Comparison of ENCODE assay signal across 37 cellular contexts in genomic region chr1:88537762-88538161, GRCh38.
"Had no signal": no experiment of that assay in that cellular context is flagged by ENCODE, and none has a peak within 500 bp of the region (broad histone marks: within the 10 kb centered on the region; RNA-seq: fewer than 3 reads in every experiment).

No MANE protein-coding gene starts in this region.

- H3K4me1 ChIP-seq: ascending aorta had no signal

- H3K4me3 Mint-ChIP-seq: activated CD4-positive, alpha-beta memory T cell treated with anti-CD3 and anti-CD28 coated beads, Interleukin-2, amount 10 ng/mL, durations not matched to agents 7 days and 5 days; activated CD4-positive, alpha-beta T cell treated with anti-CD3 and anti-CD28 coated beads for 36 hours; activated CD4-positive, alpha-beta T cell treated with anti-CD3 and anti-CD28 coated beads, Interleukin-2, amount 10 ng/mL, durations not matched to agents 7 days and 5 days; activated CD8-positive, alpha-beta memory T cell treated with anti-CD3 and anti-CD28 coated beads, Interleukin-2, amount 10 ng/mL, durations not matched to agents 7 days and 5 days; activated CD8-positive, alpha-beta T cell treated with anti-CD3 and anti-CD28 coated beads, Interleukin-2, amount 10 ng/mL, durations not matched to agents 7 days and 5 days; activated naive CD4-positive, alpha-beta T cell treated with anti-CD3 and anti-CD28 coated beads, Interleukin-2, amount 10 ng/mL, durations not matched to agents 7 days and 5 days; activated naive CD4-positive, alpha-beta T cell treated with anti-CD3 and anti-CD28 coated beads, Interleukin-2, amount 50 U/mL, for 24 hours; activated naive CD8-positive, alpha-beta T cell; activated naive CD8-positive, alpha-beta T cell treated with anti-CD3 and anti-CD28 coated beads, Interleukin-2, amount 10 ng/mL, durations not matched to agents 7 days and 5 days; activated naive CD8-positive, alpha-beta T cell treated with anti-CD3 and anti-CD28 coated beads, Interleukin-2, amount 50 U/mL, for 24 hours; activated T-cell treated with anti-CD3 and anti-CD28 coated beads, Interleukin-2, amount 50 U/mL, for 24 hours; brain; central memory CD8-positive, alpha-beta T cell; T-helper 1 cell treated with Interleukin-12 subunit alpha and Interleukin-12 subunit beta and Interleukin-4 antibody, amounts not matched to agents 30 μg/mL and 1 μg/mL, for 36 hours; T-helper 2 cell treated with Interferon-gamma antibody and Interleukin-4, amounts not matched to agents 5 μg/mL and 100 μg/mL, for 36 hours had no signal

- H3K27ac Mint-ChIP-seq: activated CD4-positive, alpha-beta memory T cell treated with anti-CD3 and anti-CD28 coated beads, Interleukin-2, amount 10 ng/mL, durations not matched to agents 7 days and 5 days; activated CD4-positive, alpha-beta T cell treated with anti-CD3 and anti-CD28 coated beads for 36 hours; activated CD4-positive, alpha-beta T cell treated with anti-CD3 and anti-CD28 coated beads, Interleukin-2, amount 10 ng/mL, durations not matched to agents 7 days and 5 days; activated CD8-positive, alpha-beta memory T cell treated with anti-CD3 and anti-CD28 coated beads, Interleukin-2, amount 10 ng/mL, durations not matched to agents 7 days and 5 days; activated CD8-positive, alpha-beta T cell treated with anti-CD3 and anti-CD28 coated beads, Interleukin-2, amount 10 ng/mL, durations not matched to agents 7 days and 5 days; activated naive CD4-positive, alpha-beta T cell treated with anti-CD3 and anti-CD28 coated beads, Interleukin-2, amount 10 ng/mL, durations not matched to agents 7 days and 5 days; activated naive CD4-positive, alpha-beta T cell treated with anti-CD3 and anti-CD28 coated beads, Interleukin-2, amount 50 U/mL, for 24 hours; activated naive CD8-positive, alpha-beta T cell; activated naive CD8-positive, alpha-beta T cell treated with anti-CD3 and anti-CD28 coated beads, Interleukin-2, amount 10 ng/mL, durations not matched to agents 7 days and 5 days; activated naive CD8-positive, alpha-beta T cell treated with anti-CD3 and anti-CD28 coated beads, Interleukin-2, amount 50 U/mL, for 24 hours; activated T-cell treated with anti-CD3 and anti-CD28 coated beads, Interleukin-2, amount 50 U/mL, for 24 hours; activated T-helper 2 cell treated with anti-CD3 and anti-CD28 coated beads, Interferon-gamma antibody, Interleukin-2, Interleukin-4, amounts not matched to agents 10 μg/mL and 5 μg/mL and 100 μg/mL, durations not matched to agents 14 hours and 24 hours and 36 hours; T-helper 1 cell treated with Interleukin-12 subunit alpha and Interleukin-12 subunit beta and Interleukin-4 antibody, amounts not matched to agents 30 μg/mL and 1 μg/mL, for 36 hours; T-helper 2 cell treated with Interferon-gamma antibody and Interleukin-4, amounts not matched to agents 5 μg/mL and 100 μg/mL, for 36 hours had no signal

- H3K9me3 Mint-ChIP-seq: activated CD4-positive, alpha-beta memory T cell treated with anti-CD3 and anti-CD28 coated beads, Interleukin-2, amount 10 ng/mL, durations not matched to agents 7 days and 5 days; activated CD4-positive, alpha-beta T cell treated with anti-CD3 and anti-CD28 coated beads, Interleukin-2, amount 10 ng/mL, durations not matched to agents 7 days and 5 days; activated naive CD4-positive, alpha-beta T cell treated with anti-CD3 and anti-CD28 coated beads, Interleukin-2, amount 10 ng/mL, durations not matched to agents 7 days and 5 days; activated naive CD4-positive, alpha-beta T cell treated with anti-CD3 and anti-CD28 coated beads, Interleukin-2, amount 50 U/mL, for 24 hours; activated naive CD8-positive, alpha-beta T cell treated with anti-CD3 and anti-CD28 coated beads, Interleukin-2, amount 10 ng/mL, durations not matched to agents 7 days and 5 days; activated naive CD8-positive, alpha-beta T cell treated with anti-CD3 and anti-CD28 coated beads, Interleukin-2, amount 50 U/mL, for 24 hours; activated T-cell treated with anti-CD3 and anti-CD28 coated beads, Interleukin-2, amount 50 U/mL, for 24 hours; activated T-helper 2 cell treated with anti-CD3 and anti-CD28 coated beads, Interferon-gamma antibody, Interleukin-2, Interleukin-4, amounts not matched to agents 10 μg/mL and 5 μg/mL and 100 μg/mL, durations not matched to agents 14 hours and 24 hours and 36 hours; brain; central memory CD8-positive, alpha-beta T cell; T-helper 1 cell treated with Interleukin-12 subunit alpha and Interleukin-12 subunit beta and Interleukin-4 antibody, amounts not matched to agents 30 μg/mL and 1 μg/mL, for 36 hours; T-helper 2 cell treated with Interferon-gamma antibody and Interleukin-4, amounts not matched to agents 5 μg/mL and 100 μg/mL, for 36 hours had no signal

- H3K27ac ChIP-seq: ascending aorta, cardiac muscle cell, VCaP had no signal

- ATAC-seq: activated CD4-positive, alpha-beta T cell treated with anti-CD3 and anti-CD28 coated beads for 36 hours; activated CD4-positive, CD25-positive, alpha-beta regulatory T cell treated with anti-CD3 and anti-CD28 coated beads, Interleukin-2, amount 50 U/mL, for 24 hours; activated CD8-positive, alpha-beta memory T cell treated with anti-CD3 and anti-CD28 coated beads, Interleukin-2, amount 10 ng/mL, durations not matched to agents 7 days and 5 days; activated CD8-positive, alpha-beta T cell treated with anti-CD3 and anti-CD28 coated beads, Interleukin-2, amount 10 ng/mL, durations not matched to agents 7 days and 5 days; activated naive CD8-positive, alpha-beta T cell treated with anti-CD3 and anti-CD28 coated beads, Interleukin-2, amount 50 U/mL, for 24 hours had no signal

- H3K4me3 ChIP-seq: ascending aorta, cardiac muscle cell had no signal

- H3K36me3 Mint-ChIP-seq: activated CD8-positive, alpha-beta memory T cell treated with anti-CD3 and anti-CD28 coated beads, Interleukin-2, amount 10 ng/mL, durations not matched to agents 7 days and 5 days; activated naive CD4-positive, alpha-beta T cell treated with anti-CD3 and anti-CD28 coated beads, Interleukin-2, amount 10 ng/mL, durations not matched to agents 7 days and 5 days; activated naive CD4-positive, alpha-beta T cell treated with anti-CD3 and anti-CD28 coated beads, Interleukin-2, amount 50 U/mL, for 24 hours; activated naive CD8-positive, alpha-beta T cell; activated naive CD8-positive, alpha-beta T cell treated with anti-CD3 and anti-CD28 coated beads, Interleukin-2, amount 10 ng/mL, durations not matched to agents 7 days and 5 days; brain had no signal

- H3K36me3 ChIP-seq: ascending aorta, cardiac muscle cell had no signal

- H3K27me3 ChIP-seq: ascending aorta, cardiac muscle cell had no signal

- H3K4me1 Mint-ChIP-seq: activated CD4-positive, alpha-beta memory T cell treated with anti-CD3 and anti-CD28 coated beads, Interleukin-2, amount 10 ng/mL, durations not matched to agents 7 days and 5 days; activated CD4-positive, alpha-beta T cell treated with anti-CD3 and anti-CD28 coated beads for 36 hours; activated CD4-positive, alpha-beta T cell treated with anti-CD3 and anti-CD28 coated beads, Interleukin-2, amount 10 ng/mL, durations not matched to agents 7 days and 5 days; activated CD8-positive, alpha-beta memory T cell treated with anti-CD3 and anti-CD28 coated beads, Interleukin-2, amount 10 ng/mL, durations not matched to agents 7 days and 5 days; activated naive CD4-positive, alpha-beta T cell treated with anti-CD3 and anti-CD28 coated beads, Interleukin-2, amount 10 ng/mL, durations not matched to agents 7 days and 5 days; activated naive CD4-positive, alpha-beta T cell treated with anti-CD3 and anti-CD28 coated beads, Interleukin-2, amount 50 U/mL, for 24 hours; activated naive CD8-positive, alpha-beta T cell treated with anti-CD3 and anti-CD28 coated beads, Interleukin-2, amount 10 ng/mL, durations not matched to agents 7 days and 5 days; activated naive CD8-positive, alpha-beta T cell treated with anti-CD3 and anti-CD28 coated beads, Interleukin-2, amount 50 U/mL, for 24 hours; brain; central memory CD8-positive, alpha-beta T cell had no signal

- DNase-seq: activated CD4-positive, alpha-beta memory T cell treated with anti-CD3 and anti-CD28 coated beads, Interleukin-2, amount 10 ng/mL, durations not matched to agents 7 days and 5 days; activated CD4-positive, alpha-beta T cell treated with anti-CD3 and anti-CD28 coated beads for 1 hour; activated CD4-positive, alpha-beta T cell treated with anti-CD3 and anti-CD28 coated beads for 36 hours; activated CD4-positive, alpha-beta T cell treated with anti-CD3 and anti-CD28 coated beads for 48 hours; activated CD4-positive, alpha-beta T cell treated with anti-CD3 and anti-CD28 coated beads, Interleukin-2, amount 10 ng/mL, durations not matched to agents 7 days and 5 days; activated CD4-positive, alpha-beta T cell treated with anti-CD3 and anti-CD28 coated beads, Interleukin-2, amount 50 U/mL, for 48 hours; activated CD4-positive, CD25-positive, alpha-beta regulatory T cell; activated CD8-positive, alpha-beta memory T cell treated with anti-CD3 and anti-CD28 coated beads for 24 hours; activated CD8-positive, alpha-beta memory T cell treated with anti-CD3 and anti-CD28 coated beads, Interleukin-2, amount 10 ng/mL, durations not matched to agents 7 days and 5 days; activated CD8-positive, alpha-beta memory T cell treated with anti-CD3 and anti-CD28 coated beads, Interleukin-2, amount 50 U/mL, for 48 hours; activated CD8-positive, alpha-beta T cell treated with anti-CD3 and anti-CD28 coated beads, Interleukin-2, amount 10 ng/mL, durations not matched to agents 7 days and 5 days; activated effector memory CD4-positive, alpha-beta T cell treated with Interleukin-2 at 50 U/mL for 16 hours; activated gamma-delta T cell; activated naive CD4-positive, alpha-beta T cell treated with anti-CD3 and anti-CD28 coated beads, Interleukin-2, amount 10 ng/mL, durations not matched to agents 7 days and 5 days; activated naive CD4-positive, alpha-beta T cell treated with Interleukin-2 at 50 U/mL for 16 hours; activated naive CD8-positive, alpha-beta T cell treated with anti-CD3 and anti-CD28 coated beads, Interleukin-2, amount 10 ng/mL, durations not matched to agents 7 days and 5 days; activated naive CD8-positive, alpha-beta T cell treated with anti-CD3 and anti-CD28 coated beads, Interleukin-2, amount 50 U/mL, for 24 hours; activated T-cell treated with anti-CD3 and anti-CD28 coated beads, Interleukin-2, amount 50 U/mL, for 24 hours; activated T-cell treated with anti-CD3 and anti-CD28 coated beads, Interleukin-2, amount 50 U/mL, for 48 hours; amygdala; anterior cingulate cortex; caudate nucleus; cerebellar nuclear complex; T-helper 1 cell; T-helper 2 cell; T-helper 9 cell had no signal

- H3K9me3 ChIP-seq: ascending aorta had no signal
